8 cellular contexts compared by ENCODE assay signal in genomic region chr19:35592226-35592625, GRCh38. TPM values are rescaled to one million over a fixed set of nuclear protein-coding genes. Genes with fewer than 3 reads are reported as not detected.
DNase-seq lines count a peak whose midpoint lies in the region; ATAC-seq and TF ChIP-seq lines count a peak whose summit lies in the region.

No MANE protein-coding gene starts in this region.

- peak; percentile 30 for DNase-seq in SIG-M5 treated with dmso at 0.1 percent for 504 hours (lab: John Stamatoyannopoulos, UW; ENCODE audit: unreplicated experiment)
- DNase-seq in SIG-M5 (lab: John Stamatoyannopoulos, UW), result no peak
- peak; percentile 77 for DNase-seq in Karpas-422
- peak; percentile 55 for DNase-seq in activated CD8-positive, alpha-beta T cell treated with anti-CD3 and anti-CD28 coated beads for 36 hours
- peak; percentile 51 for DNase-seq in iris pigment epithelial cell (ENCODE audit: low read depth)
- DNase-seq in amniotic stem cell (lab: John Stamatoyannopoulos, UW), result no peak
- DNase-seq in NCI-H510A (lab: John Stamatoyannopoulos, UW), result no peak

- no peaks in the 10 kb centered on the region for H3K36me3 ChIP-seq in Karpas-422 (ENCODE audit: insufficient read depth, low read length)

- H3K4me1 ChIP-seq in Karpas-422 (ENCODE audit: low read length), result no peaks in the 10 kb centered on the region

- no peaks in the 10 kb centered on the region for H4K20me1 ChIP-seq in Karpas-422 (ENCODE audit: insufficient read depth, low read depth, low read length)

- peak; percentile 54 for ATAC-seq in activated CD8-positive, alpha-beta T cell treated with anti-CD3 and anti-CD28 coated beads for 36 hours
- ATAC-seq in GM18505 (IDR thresholded peaks at IDR 0.05; ENCODE audit: unreplicated experiment), result no peak

- H3K4me2 ChIP-seq in Karpas-422 (ENCODE audit: low read depth, low read length, poor library complexity, severe bottlenecking), result no peak overlapping the region

- H3K9me3 Mint-ChIP-seq in activated CD8-positive, alpha-beta T cell treated with anti-CD3 and anti-CD28 coated beads for 36 hours, result no peaks in the 10 kb centered on the region

- POLR2A ChIA-PET in activated CD8-positive, alpha-beta T cell treated with anti-CD3 and anti-CD28 coated beads for 36 hours (lab: Charles Lee), result interaction anchor here (0.6 to 1.5 kb wide), 2 partner anchors 36 to 130 kb away, joined by 3 to 4 read pairs; partner anchors contain the start of gene RBM42

- H3K36me3 Mint-ChIP-seq in activated CD8-positive, alpha-beta T cell treated with anti-CD3 and anti-CD28 coated beads for 36 hours (ENCODE audit: low read depth), result no peaks in the 10 kb centered on the region

- intact Hi-C loops in activated CD8-positive, alpha-beta T cell treated with anti-CD3 and anti-CD28 coated beads for 36 hours (cut with micrococcal nuclease), result loop anchor here (2.0 kb wide), 1 partner anchor 81 kb away; no protein-coding TSS in a partner anchor

- CTCF ChIA-PET in activated CD8-positive, alpha-beta T cell treated with anti-CD3 and anti-CD28 coated beads for 36 hours (lab: Charles Lee), result interaction anchor here (0.7 to 4.1 kb wide), 19 partner anchors 9 to 240 kb away, joined by 3 to 36 read pairs (median 4); no protein-coding TSS in a partner anchor

- H3K27ac ChIP-seq in Karpas-422 (ENCODE audit: low read length), result no peak overlapping the region

- no peaks in the 10 kb centered on the region for H3K27me3 ChIP-seq in Karpas-422 (ENCODE audit: low read length)

- H3K4me3 Mint-ChIP-seq in activated CD8-positive, alpha-beta T cell treated with anti-CD3 and anti-CD28 coated beads for 36 hours, result no peak overlapping the region

- H3K4me1 Mint-ChIP-seq in activated CD8-positive, alpha-beta T cell treated with anti-CD3 and anti-CD28 coated beads for 36 hours (ENCODE audit: low read depth), result peaks cover 5% of the 10 kb centered on the region

- peak; percentile 73 for TF ChIP-seq CTCF in activated CD8-positive, alpha-beta T cell treated with anti-CD3 and anti-CD28 coated beads for 36 hours (IDR thresholded peaks at IDR 0.05)

- no peak for TF ChIP-seq POLR2A in GM18505 (IDR thresholded peaks at IDR 0.05; ENCODE audit: borderline replicate concordance, extremely low read depth, insufficient read depth, insufficient read length)

- H3K27ac Mint-ChIP-seq in activated CD8-positive, alpha-beta T cell treated with anti-CD3 and anti-CD28 coated beads for 36 hours, result no peak overlapping the region

- no peaks in the 10 kb centered on the region for H3K9me3 ChIP-seq in Karpas-422 (ENCODE audit: low read length)

- H3K9ac ChIP-seq in Karpas-422 (ENCODE audit: low read length), result no peak overlapping the region

- H3K27me3 Mint-ChIP-seq in activated CD8-positive, alpha-beta T cell treated with anti-CD3 and anti-CD28 coated beads for 36 hours, result peaks cover 7% of the 10 kb centered on the region

- H3K4me3 ChIP-seq in Karpas-422 (ENCODE audit: low read length), result no peak overlapping the region

- H3K9me2 ChIP-seq in Karpas-422 (replicated peaks; ENCODE audit: insufficient read depth, low read length), result no peaks in the 10 kb centered on the region

- no peaks in the 10 kb centered on the region for H3K79me2 ChIP-seq in Karpas-422 (ENCODE audit: low read length)

- H2AFZ ChIP-seq in Karpas-422 (ENCODE audit: low read length), result no peak overlapping the region

RNA-seq across cellular contexts. Expression of gene PMIS2, which starts 6.3 kb away (rescaled TPM):
- total RNA-seq in Karpas-422 (2014; rRNA removed; shearing (Covaris generic); ENCODE audit: low replicate concordance), result not detected in 2 replicates
- total RNA-seq in activated CD8-positive, alpha-beta T cell treated with anti-CD3 and anti-CD28 coated beads for 36 hours, result not detected

RNA-seq across cellular contexts. Expression of gene HAUS5, which starts 20.3 kb away (rescaled TPM):
- total RNA-seq in Karpas-422 (2014; rRNA removed; shearing (Covaris generic); ENCODE audit: low replicate concordance), result 12.5 and 26.2 TPM in 2 replicates
- 10 to 100 TPM; 38.3 to 40.0 TPM for total RNA-seq in activated CD8-positive, alpha-beta T cell treated with anti-CD3 and anti-CD28 coated beads for 36 hours

RNA-seq across cellular contexts. Expression of gene ATP4A, which starts 28.8 kb away (rescaled TPM):
- total RNA-seq in Karpas-422 (2014; rRNA removed; shearing (Covaris generic); ENCODE audit: low replicate concordance), result 0.37 and 0.40 TPM in 2 replicates
- total RNA-seq in activated CD8-positive, alpha-beta T cell treated with anti-CD3 and anti-CD28 coated beads for 36 hours, result not detected

RNA-seq across cellular contexts. Expression of gene RBM42, which starts 36.6 kb away (rescaled TPM):
- 36.9 and 82.1 TPM in 2 replicates for total RNA-seq in Karpas-422 (2014; rRNA removed; shearing (Covaris generic); ENCODE audit: low replicate concordance)
- total RNA-seq in activated CD8-positive, alpha-beta T cell treated with anti-CD3 and anti-CD28 coated beads for 36 hours, result 10 to 100 TPM; 82.9 to 95.2 TPM

RNA-seq across cellular contexts. Expression of gene TMEM147, which starts 46.8 kb away (rescaled TPM):
- total RNA-seq in Karpas-422 (2014; rRNA removed; shearing (Covaris generic); ENCODE audit: low replicate concordance), result 125 and 126 TPM in 2 replicates
- 10 to 100 TPM; 81.7 to 86.6 TPM for total RNA-seq in activated CD8-positive, alpha-beta T cell treated with anti-CD3 and anti-CD28 coated beads for 36 hours

Comparison
In these comparisons a context has a peak if more than half of its experiments do, and no peak if none do; other contexts are left out.
1. DNase-seq: peak in SIG-M5 treated with dmso at 0.1 percent for 504 hours (single experiment), Karpas-422 (single experiment), activated CD8-positive, alpha-beta T cell treated with anti-CD3 and anti-CD28 coated beads for 36 hours (single experiment) and iris pigment epithelial cell (single experiment); none in SIG-M5 (single experiment), amniotic stem cell (single experiment) and NCI-H510A (single experiment).